Comparison of ENCODE assay signal across 9 cellular contexts in genomic region chr15:34838282-34838681, GRCh38. TPM values are rescaled to one million over a fixed set of nuclear protein-coding genes. Genes with fewer than 3 reads are reported as not detected.
"Had no signal": no experiment of that assay in that cellular context is flagged by ENCODE, and none has a peak within 500 bp of the region (broad histone marks: within the 10 kb centered on the region; RNA-seq: fewer than 3 reads in every experiment).

No MANE protein-coding gene starts in this region.

- H3K4me3 ChIP-seq: GM23248, HAP-1 had no signal

- H2AFZ ChIP-seq: GM23248 had no signal

- H3K4me1 ChIP-seq: HAP-1 had no signal

- H3K36me3 ChIP-seq: HAP-1 had no signal

- H3K27ac Mint-ChIP-seq: IgD-negative memory B cell had no signal

- H3K9ac ChIP-seq: GM23248 had no signal

- ATAC-seq: HCT116 had no signal

- H3K36me3 Mint-ChIP-seq: IgD-negative memory B cell had no signal

- DNase-seq: GOT3, H7, KG1 had no signal

- H3K4me1 Mint-ChIP-seq: IgD-negative memory B cell had no signal

- H3K4me3 Mint-ChIP-seq: IgD-negative memory B cell had no signal

RNA-seq across cellular contexts. Expression of gene ACTC1, which starts 42.9 kb away (rescaled TPM):
- total RNA-seq: H4, HT-29 had no signal
- polyA plus RNA-seq: IgD-negative memory B cell had no signal
